ENCODE assay signal across 8 cellular contexts in the genomic region with DNA sequence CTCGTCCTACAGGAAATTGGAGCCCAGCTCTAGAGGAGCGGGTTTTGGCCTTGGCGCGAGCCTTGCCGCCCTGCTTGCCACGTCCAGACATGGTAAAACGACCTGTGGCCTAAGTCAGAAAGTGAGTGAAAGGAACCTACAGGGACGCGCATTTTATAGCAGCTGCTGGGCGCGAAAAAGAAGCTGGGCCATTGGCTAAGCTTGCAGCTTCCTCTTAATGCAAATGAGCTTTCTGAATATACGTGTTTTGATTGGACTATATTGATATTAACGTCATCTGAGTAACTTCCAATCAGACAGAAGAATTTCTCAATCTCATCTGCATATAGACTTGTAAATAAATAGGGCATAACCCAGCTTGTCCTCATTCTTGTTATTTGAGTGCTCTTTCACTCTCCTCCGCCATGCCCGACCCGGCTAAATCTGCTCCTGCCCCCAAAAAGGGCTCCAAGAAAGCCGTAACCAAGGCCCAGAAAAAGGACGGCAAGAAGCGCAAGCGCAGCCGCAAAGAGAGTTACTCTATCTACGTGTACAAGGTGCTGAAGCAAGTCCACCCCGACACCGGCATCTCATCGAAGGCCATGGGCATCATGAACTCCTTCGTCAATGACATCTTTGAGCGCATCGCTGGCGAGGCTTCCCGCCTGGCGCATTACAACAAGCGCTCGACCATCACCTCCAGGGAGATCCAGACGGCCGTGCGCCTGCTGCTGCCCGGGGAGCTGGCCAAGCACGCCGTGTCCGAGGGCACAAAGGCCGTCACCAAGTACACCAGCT. TPM values are rescaled to one million over a fixed set of nuclear protein-coding genes. Genes with fewer than 3 reads are reported as not detected.
DNase-seq lines count a peak whose midpoint lies in the region; ATAC-seq and TF ChIP-seq lines count a peak whose summit lies in the region.

No MANE protein-coding gene starts in this region.

- H3K36me3 Mint-ChIP-seq in activated CD8-positive, alpha-beta memory T cell treated with anti-CD3 and anti-CD28 coated beads, Interleukin-2, amount 10 ng/mL, durations not matched to agents 7 days and 5 days, result peaks cover 6% of the 10 kb centered on the region

- no peak overlapping the region for H3K27ac Mint-ChIP-seq in activated CD8-positive, alpha-beta memory T cell treated with anti-CD3 and anti-CD28 coated beads, Interleukin-2, amount 10 ng/mL, durations not matched to agents 7 days and 5 days

- peak overlapping the region; percentile 13 for H3K4me3 ChIP-seq in mucosa of descending colon

- peaks cover 8% of the 10 kb centered on the region for H3K27me3 Mint-ChIP-seq in activated CD8-positive, alpha-beta memory T cell treated with anti-CD3 and anti-CD28 coated beads, Interleukin-2, amount 10 ng/mL, durations not matched to agents 7 days and 5 days

- no peak for TF ChIP-seq CTCF in mucosa of descending colon (IDR thresholded peaks at IDR 0.05)

- H3K9me3 ChIP-seq in mucosa of descending colon, result no peaks in the 10 kb centered on the region

- H3K4me1 ChIP-seq in mucosa of descending colon (ENCODE audit: low read depth), result peaks cover 11% of the 10 kb centered on the region

- no peaks in the 10 kb centered on the region for H3K9me3 Mint-ChIP-seq in activated CD8-positive, alpha-beta memory T cell treated with anti-CD3 and anti-CD28 coated beads, Interleukin-2, amount 10 ng/mL, durations not matched to agents 7 days and 5 days (ENCODE audit: low read depth)

- CTCF ChIA-PET in activated CD8-positive, alpha-beta memory T cell treated with anti-CD3 and anti-CD28 coated beads, Interleukin-2, amount 10 ng/mL, durations not matched to agents 7 days and 5 days (lab: Charles Lee), result interaction anchor here (0.7 to 10.0 kb wide), 14 partner anchors 24 to 766 kb away, joined by 3 to 183 read pairs (median 8); a partner anchor contains a TSS

- H3K4me3 Mint-ChIP-seq in activated CD8-positive, alpha-beta memory T cell treated with anti-CD3 and anti-CD28 coated beads, Interleukin-2, amount 10 ng/mL, durations not matched to agents 7 days and 5 days, result no peak overlapping the region

- intact Hi-C loops in mucosa of descending colon (cut with DNase I, micrococcal nuclease), result loop anchor here (10.0 kb wide), 2 partner anchors 118 to 718 kb away; no protein-coding TSS in a partner anchor

- no peaks in the 10 kb centered on the region for H3K36me3 ChIP-seq in mucosa of descending colon (ENCODE audit: low read depth)

- DNase-seq in COR-L47 (lab: John Stamatoyannopoulos, UW) (peak; percentile 97), HT-29 (ENCODE audit: low spot score) (peak; percentile 96), NOMO-1 (lab: John Stamatoyannopoulos, UW; ENCODE audit: unreplicated experiment in 2 of 2) (peak; percentile 83 to 97), epidermal melanocyte (ENCODE audit: insufficient read length, low spot score) (peak; percentile 48), mucosa of descending colon (peak; percentile 90 to 93 (median 93))
- DNase-seq in activated CD8-positive, alpha-beta memory T cell treated with anti-CD3 and anti-CD28 coated beads, Interleukin-2, amount 10 ng/mL, durations not matched to agents 7 days and 5 days, result peak; percentile 97
- DNase-seq in stimulated activated CD8-positive, alpha-beta memory T cell treated with anti-CD3 and anti-CD28 coated beads, Interleukin-4, amount 100 ng/mL, for 1 hour (ENCODE audit: low read depth in 2 of 2, low spot score in 1 of 2), result peak; percentile 54 to 78

- H3K4me1 Mint-ChIP-seq in activated CD8-positive, alpha-beta memory T cell treated with anti-CD3 and anti-CD28 coated beads, Interleukin-2, amount 10 ng/mL, durations not matched to agents 7 days and 5 days, result peaks cover 54% of the 10 kb centered on the region

- ATAC-seq in GM21367 (IDR thresholded peaks at IDR 0.05; ENCODE audit: unreplicated experiment) (peak; percentile 41), mucosa of descending colon (peak; percentile 82)
- peak; percentile 52 for ATAC-seq in activated CD8-positive, alpha-beta memory T cell treated with anti-CD3 and anti-CD28 coated beads, Interleukin-2, amount 10 ng/mL, durations not matched to agents 7 days and 5 days

RNA-seq across cellular contexts. Expression of a gene that starts 18.9 kb away (rescaled TPM):
- total RNA-seq in HT-29 (2014; rRNA removed; shearing (Covaris generic)), result not detected in 2 replicates
- not detected for total RNA-seq in activated CD8-positive, alpha-beta memory T cell treated with anti-CD3 and anti-CD28 coated beads, Interleukin-2, amount 10 ng/mL, durations not matched to agents 7 days and 5 days
- not detected for total RNA-seq in mucosa of descending colon

Comparison
In these comparisons a context has a peak if more than half of its experiments do, and no peak if none do; other contexts are left out.
1. Peak in every context shown above with its lines: DNase-seq, ATAC-seq and H3K4me3 ChIP-seq.